ENCODE assay signal across 25 cellular contexts in the genomic region with DNA sequence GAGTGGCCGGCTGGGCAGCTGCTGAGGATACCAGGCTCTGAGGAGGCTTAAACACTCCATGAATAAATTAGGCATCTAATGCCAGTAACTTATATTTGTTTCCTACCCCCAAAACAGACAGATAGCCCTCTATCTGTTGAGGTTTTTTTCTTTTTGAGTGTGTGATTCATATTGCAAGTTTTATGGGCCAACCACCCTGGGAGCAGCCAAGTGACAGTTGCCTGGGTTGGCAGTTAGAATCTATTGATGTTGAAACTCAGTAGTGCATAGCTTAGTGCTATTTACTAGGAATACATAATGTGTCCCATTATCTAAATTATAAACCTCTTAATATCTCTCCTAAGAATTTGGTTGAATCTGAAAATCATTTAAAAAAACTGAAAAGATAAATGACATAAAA.
"Had no signal": no experiment of that assay in that cellular context is flagged by ENCODE, and none has a peak within 500 bp of the region (broad histone marks: within the 10 kb centered on the region; RNA-seq: fewer than 3 reads in every experiment).

No MANE protein-coding gene starts in this region.

- ATAC-seq: esophagus mucosa; gastrocnemius medialis; left ventricle myocardium superior; lower lobe of right lung; natural killer cell; psoas muscle; right cardiac atrium; stimulated activated memory B cell treated with anti-CD40 and anti-IgM and Interleukin-4, amounts not matched to agents 10 μg/mL and 1 μg/mL and 100 μg/mL, for 72 hours; stimulated activated naive CD8-positive, alpha-beta T cell treated with anti-CD3 and anti-CD28 coated beads, Interleukin-15, Interleukin-2, amounts not matched to agents 100 U/mL and 50 U/mL, for 24 hours had no signal

- H3K9me3 Mint-ChIP-seq: dendritic cell treated with granulocyte-macrophage colony-stimulating factor and Interleukin-4, amounts not matched to agents 40 ng/mL and 50 ng/mL, for 4 days; endodermal cell; natural killer cell; stimulated activated memory B cell treated with anti-CD40 and anti-IgM and Interleukin-4, amounts not matched to agents 10 μg/mL and 1 μg/mL and 100 μg/mL, for 72 hours; type B pancreatic cell had no signal

- H3K4me3 ChIP-seq: gastrocnemius medialis, lower lobe of right lung, ovary, psoas muscle, sigmoid colon, skin epidermis, spleen, testis, tibial artery had no signal

- H3K36me3 Mint-ChIP-seq: natural killer cell; stimulated activated memory B cell treated with anti-CD40 and anti-IgM and Interleukin-4, amounts not matched to agents 10 μg/mL and 1 μg/mL and 100 μg/mL, for 72 hours; type B pancreatic cell had no signal

- H3K4me3 Mint-ChIP-seq: dendritic cell treated with granulocyte-macrophage colony-stimulating factor and Interleukin-4, amounts not matched to agents 40 ng/mL and 50 ng/mL, for 4 days; endodermal cell; natural killer cell; stimulated activated memory B cell treated with anti-CD40 and anti-IgM and Interleukin-4, amounts not matched to agents 10 μg/mL and 1 μg/mL and 100 μg/mL, for 72 hours; type B pancreatic cell had no signal

- H3K27me3 Mint-ChIP-seq: stimulated activated memory B cell treated with anti-CD40 and anti-IgM and Interleukin-4, amounts not matched to agents 10 μg/mL and 1 μg/mL and 100 μg/mL, for 72 hours had no signal

- H3K27ac Mint-ChIP-seq: dendritic cell treated with granulocyte-macrophage colony-stimulating factor and Interleukin-4, amounts not matched to agents 40 ng/mL and 50 ng/mL, for 4 days; endodermal cell; natural killer cell; stimulated activated memory B cell treated with anti-CD40 and anti-IgM and Interleukin-4, amounts not matched to agents 10 μg/mL and 1 μg/mL and 100 μg/mL, for 72 hours; type B pancreatic cell had no signal

- DNase-seq: effector CD8-positive, alpha-beta T cell; endodermal cell; foreskin fibroblast; gastrocnemius medialis; head of caudate nucleus; left ventricle myocardium superior; lower lobe of right lung; natural killer cell; occipital lobe; ovary; posterior cingulate gyrus; psoas muscle; right cardiac atrium; sigmoid colon; spleen; stimulated activated CD4-positive, alpha-beta T cell treated with anti-CD3 and anti-CD28 coated beads, Interleukin-4, amount 100 ng/mL, for 4 hours; stimulated activated naive CD8-positive, alpha-beta T cell treated with anti-CD3 and anti-CD28 coated beads, Interleukin-15, Interleukin-2, amounts not matched to agents 100 U/mL and 50 U/mL, for 24 hours; substantia nigra; testis; tibial artery had no signal

- H3K4me1 Mint-ChIP-seq: endodermal cell; natural killer cell; stimulated activated memory B cell treated with anti-CD40 and anti-IgM and Interleukin-4, amounts not matched to agents 10 μg/mL and 1 μg/mL and 100 μg/mL, for 72 hours had no signal
